In genomic region chr2:127050803-127051115, GRCh38 we compare ENCODE assay signal across 13 cellular contexts. TPM values are rescaled to one million over a fixed set of nuclear protein-coding genes. Genes with fewer than 3 reads are reported as not detected.
DNase-seq lines count a peak whose midpoint lies in the region; ATAC-seq and TF ChIP-seq lines count a peak whose summit lies in the region.
"Had no signal": no experiment of that assay in that cellular context is flagged by ENCODE, and none has a peak within 500 bp of the region (broad histone marks: within the 10 kb centered on the region; RNA-seq: fewer than 3 reads in every experiment).

No MANE protein-coding gene starts in this region.

- H3K4me1 ChIP-seq in heart left ventricle: peaks cover 0 to 7% (median 0%) of the 10 kb centered on the region in 12 donors
- peaks cover 0 to 19% of the 10 kb centered on the region in 2 donors for H3K4me1 ChIP-seq in right atrium auricular region
- peaks cover 0 to 6% of the 10 kb centered on the region in 2 donors for H3K4me1 ChIP-seq in adrenal gland (replicated peaks in 1 of 2)
- no peaks in the 10 kb centered on the region for H3K4me1 ChIP-seq in SJCRH30
- peaks cover 4% of the 10 kb centered on the region for H3K4me1 ChIP-seq in colonic mucosa

- peak in 4 of 5 donors; percentile 8 to 27 (median 20) for DNase-seq in heart left ventricle
- DNase-seq in right atrium auricular region (ENCODE audit: low spot score): no peak
- DNase-seq in adrenal gland: peak in 4 of 7 donors; percentile 12 to 19 (median 14)
- DNase-seq in posterior vena cava (ENCODE audit: low spot score): peak; percentile 79
- DNase-seq in SJCRH30: no peak
- no peak for DNase-seq in colonic mucosa
- DNase-seq in activated naive CD4-positive, alpha-beta T cell treated with Interleukin-2 at 50 U/mL for 16 hours: no peak

- H3K27ac ChIP-seq in heart left ventricle: no peak overlapping the region
- no peak overlapping the region for H3K27ac ChIP-seq in right atrium auricular region
- no peak overlapping the region for H3K27ac ChIP-seq in adrenal gland
- H3K27ac ChIP-seq in SJCRH30: no peak overlapping the region
- H3K27ac ChIP-seq in colonic mucosa: no peak overlapping the region
- H3K27ac ChIP-seq: HL-60, suprapubic skin, uterus had no signal

- H3K9ac ChIP-seq in colonic mucosa (ENCODE audit: low read depth in 2 of 2, low read length in 2 of 2): no peak overlapping the region
- H3K9ac ChIP-seq: SK-N-SH had no signal

- 57 to 75% (median 63%) methylated on average over 7 to 14 of the region's 14 CpGs for WGBS in heart left ventricle, 4 donors
- 70 to 87% (median 74%) methylated on average over 2 to 14 of the region's 14 CpGs for WGBS in adrenal gland, 4 donors

- TF ChIP-seq CTCF in heart left ventricle (IDR thresholded peaks at IDR 0.05) (no peak), right atrium auricular region (IDR thresholded peaks at IDR 0.05) (no peak), adrenal gland (IDR thresholded peaks at IDR 0.05) (no peak), colonic mucosa (IDR thresholded peaks at IDR 0.05) (no peak)

- no peak for TF ChIP-seq POLR2A in heart left ventricle (IDR thresholded peaks at IDR 0.05)
- TF ChIP-seq POLR2A in adrenal gland (IDR thresholded peaks at IDR 0.05): no peak

- H3K9me3 ChIP-seq in heart left ventricle (no peaks in the 10 kb centered on the region), right atrium auricular region (no peaks in the 10 kb centered on the region), adrenal gland (replicated peaks in 1 of 3) (no peaks in the 10 kb centered on the region), SJCRH30 (replicated peaks) (no peaks in the 10 kb centered on the region), colonic mucosa (no peaks in the 10 kb centered on the region)
- H3K9me3 ChIP-seq: SK-N-SH, suprapubic skin, uterus had no signal

- no peaks in the 10 kb centered on the region for H3K27me3 ChIP-seq in heart left ventricle
- no peaks in the 10 kb centered on the region for H3K27me3 ChIP-seq in right atrium auricular region
- no peaks in the 10 kb centered on the region for H3K27me3 ChIP-seq in adrenal gland
- no peaks in the 10 kb centered on the region; the same call in 1 of the 2 replicates for H3K27me3 ChIP-seq in SJCRH30
- H3K27me3 ChIP-seq in colonic mucosa: no peaks in the 10 kb centered on the region
- H3K27me3 ChIP-seq: suprapubic skin, uterus had no signal

- ATAC-seq in heart left ventricle (no peak), GM19023 (IDR thresholded peaks at IDR 0.05; ENCODE audit: unreplicated experiment) (no peak)

- intact Hi-C loops in heart left ventricle (cut with DNase I) (no loop called here), adrenal gland (cut with DNase I) (no loop called here), posterior vena cava (cut with DNase I) (no loop called here), colonic mucosa (cut with DNase I) (no loop called here)

- no peak overlapping the region for H3K4me3 ChIP-seq in heart left ventricle
- no peak overlapping the region for H3K4me3 ChIP-seq in right atrium auricular region
- H3K4me3 ChIP-seq in adrenal gland: no peak overlapping the region
- no peak overlapping the region for H3K4me3 ChIP-seq in SJCRH30
- H3K4me3 ChIP-seq in colonic mucosa: no peak overlapping the region
- H3K4me3 ChIP-seq: lung, suprapubic skin, uterus had no signal

- H3K36me3 ChIP-seq in heart left ventricle: peaks cover 0 to 5% (median 0%) of the 10 kb centered on the region in 9 donors
- no peaks in the 10 kb centered on the region for H3K36me3 ChIP-seq in right atrium auricular region
- peaks cover 0 to 19% of the 10 kb centered on the region in 2 donors for H3K36me3 ChIP-seq in adrenal gland (replicated peaks in 1 of 2)
- no peaks in the 10 kb centered on the region for H3K36me3 ChIP-seq in SJCRH30
- no peaks in the 10 kb centered on the region for H3K36me3 ChIP-seq in colonic mucosa
- H3K36me3 ChIP-seq: uterus had no signal

RNA-seq across cellular contexts. Expression of gene BIN1, which starts 56.2 kb away (rescaled TPM):
- total RNA-seq in heart left ventricle (10 to 100 TPM; 10.9 to 22.2 (median 16.8) TPM), right atrium auricular region (10 to 100 TPM in 1 of 2 donors, 1 to 10 TPM in 1; 7.6 to 15.3 TPM), adrenal gland (100 to 1,000 TPM in 7 of 8 donors, 10 to 100 TPM in 1; 84.0 to 207 (median 134) TPM), posterior vena cava (10 to 100 TPM; 49.2 to 84.8 TPM), colonic mucosa (10 to 100 TPM; 38.5 to 60.8 TPM)
- polyA plus RNA-seq in heart left ventricle (1 to 10 TPM; 4.3 to 9.6 TPM), adrenal gland (100 to 1,000 TPM in 1 of 3 donors, 10 to 100 TPM in 2; 80.3 to 113 (median 97.5) TPM)
- total RNA-seq in SJCRH30 (2014; rRNA removed; shearing (Covaris generic)): 87.6 and 90.4 TPM in 2 replicates

Comparison
In these comparisons a context has a peak if more than half of its experiments do, and no peak if none do; other contexts are left out.
1. DNase-seq: peak in heart left ventricle (4 of 5), adrenal gland (4 of 7) and posterior vena cava (single experiment); none in right atrium auricular region (single experiment), SJCRH30 (0 of 2), colonic mucosa (single experiment) and activated naive CD4-positive, alpha-beta T cell treated with Interleukin-2 at 50 U/mL for 16 hours (single experiment).